32 cellular contexts compared by ENCODE assay signal in genomic region chr1:220157738-220158137, GRCh38.
DNase-seq lines count a peak whose midpoint lies in the region; ATAC-seq and TF ChIP-seq lines count a peak whose summit lies in the region.
"Had no signal": no experiment of that assay in that cellular context is flagged by ENCODE, and none has a peak within 500 bp of the region (broad histone marks: within the 10 kb centered on the region; RNA-seq: fewer than 3 reads in every experiment).

No MANE protein-coding gene starts in this region.

- TF ChIP-seq EP300 in stomach (IDR thresholded peaks at IDR 0.05) = no peak

- H3K36me3 Mint-ChIP-seq in naive thymus-derived CD8-positive, alpha-beta T cell = peaks cover 16 to 83% (median 19%) of the 10 kb centered on the region in 3 donors

- H3K27me3 ChIP-seq in OCI-LY3 (ENCODE audit: low read depth, low read length) (no peaks in the 10 kb centered on the region), stomach (no peaks in the 10 kb centered on the region), uterus (no peaks in the 10 kb centered on the region)
- H3K27me3 ChIP-seq: BLaER1 treated with 17β-estradiol and CSF1 and Interleukin-3, amounts not matched to agents 10 nM and 100 nM; breast epithelium; sigmoid colon; transverse colon had no signal

- H3K9me3 ChIP-seq in OCI-LY3 (ENCODE audit: insufficient read depth, low read length) = no peaks in the 10 kb centered on the region
- H3K9me3 ChIP-seq in stomach = no peaks in the 10 kb centered on the region
- H3K9me3 ChIP-seq in uterus = no peaks in the 10 kb centered on the region
- H3K9me3 ChIP-seq: BLaER1 treated with 17β-estradiol and CSF1 and Interleukin-3, amounts not matched to agents 10 nM and 100 nM; breast epithelium; psoas muscle; sigmoid colon; transverse colon had no signal

- 0 out of 2 replicates have a peak overlapping the region, but pooled peaks have one; percentile 9 for H3K27ac ChIP-seq in OCI-LY3 (ENCODE audit: low read length)
- H3K27ac ChIP-seq in stomach = no peak overlapping the region
- H3K27ac ChIP-seq in uterus = no peak overlapping the region
- H3K27ac ChIP-seq in coronary artery = no peak overlapping the region
- H3K27ac ChIP-seq: 22Rv1, psoas muscle, sigmoid colon, SK-N-MC had no signal

- H3K27ac Mint-ChIP-seq in naive thymus-derived CD8-positive, alpha-beta T cell = peak overlapping the region in 7 of 10 donors; percentile 1 to 61 (median 27)
- H3K27ac Mint-ChIP-seq: activated naive CD4-positive, alpha-beta T cell treated with anti-CD3 and anti-CD28 coated beads for 36 hours; activated T-helper 1 cell treated with anti-CD3 and anti-CD28 coated beads, Interleukin-12 subunit alpha, Interleukin-12 subunit beta, Interleukin-2, Interleukin-4 antibody, amounts not matched to agents 30 ng/mL and 10 ng/mL and 1 ng/mL, durations not matched to agents 14 hours and 24 hours and 36 hours; GM23338 had no signal

- no peaks in the 10 kb centered on the region for H3K27me3 Mint-ChIP-seq in naive thymus-derived CD8-positive, alpha-beta T cell
- H3K27me3 Mint-ChIP-seq: naive thymus-derived CD4-positive, alpha-beta T cell had no signal

- peaks cover 62% of the 10 kb centered on the region for H3K36me3 ChIP-seq in OCI-LY3 (replicated peaks; ENCODE audit: low read depth, low read length)
- H3K36me3 ChIP-seq in stomach = peaks cover 28 to 91% (median 83%) of the 10 kb centered on the region in 4 donors
- no peaks in the 10 kb centered on the region for H3K36me3 ChIP-seq in uterus
- H3K36me3 ChIP-seq: breast epithelium had no signal

- H3K4me3 ChIP-seq in OCI-LY3 (ENCODE audit: low read length) = no peak overlapping the region
- no peak overlapping the region for H3K4me3 ChIP-seq in stomach
- no peak overlapping the region for H3K4me3 ChIP-seq in uterus
- no peak overlapping the region for H3K4me3 ChIP-seq in coronary artery
- H3K4me3 ChIP-seq: BLaER1 treated with 17β-estradiol and CSF1 and Interleukin-3, amounts not matched to agents 10 nM and 100 nM; breast epithelium; GM23338; psoas muscle; sigmoid colon; SK-N-MC; transverse colon had no signal

- DNase-seq in NCI-H146 (lab: John Stamatoyannopoulos, UW) = peak; percentile 4
- DNase-seq in NCI-H146 treated with DMSO at 0.1 percent for 48 hours (lab: John Stamatoyannopoulos, UW; ENCODE audit: unreplicated experiment) = no peak
- DNase-seq in dermis microvascular lymphatic vessel endothelial cell (ENCODE audit: low read depth in 2 of 2) = peak; percentile 74 to 92
- DNase-seq in naive thymus-derived CD8-positive, alpha-beta T cell = no peak
- DNase-seq in stomach = no peak
- no peak for DNase-seq in uterus
- no peak for DNase-seq in coronary artery (ENCODE audit: low spot score)
- DNase-seq: activated CD4-positive, CD25-positive, alpha-beta regulatory T cell; activated naive CD4-positive, alpha-beta T cell treated with anti-CD3 and anti-CD28 coated beads for 36 hours; DND-41; effector CD8-positive, alpha-beta T cell; erythroblast; head of caudate nucleus; Karpas-422; left ventricle myocardium superior; naive thymus-derived CD4-positive, alpha-beta T cell; NCI-H1436; NCI-H774; occipital lobe; psoas muscle; sigmoid colon; stimulated activated CD4-positive, alpha-beta T cell treated with anti-CD3 and anti-CD28 coated beads, Interleukin-12 subunit alpha, Interleukin-12 subunit beta, amount 100 ng/mL, for 4 hours; stimulated activated CD4-positive, alpha-beta T cell treated with anti-CD3 and anti-CD28 coated beads, Interleukin-2, amount 100 ng/mL, for 48 hours; transverse colon had no signal

- H3K4me2 ChIP-seq in OCI-LY3 (ENCODE audit: low read length) = no peak overlapping the region
- H3K4me2 ChIP-seq: GM23338 had no signal

- H3K79me2 ChIP-seq in OCI-LY3 (ENCODE audit: low read length) = no peaks in the 10 kb centered on the region

- no peak overlapping the region for H3K4me3 Mint-ChIP-seq in naive thymus-derived CD8-positive, alpha-beta T cell
- H3K4me3 Mint-ChIP-seq: activated naive CD4-positive, alpha-beta T cell treated with anti-CD3 and anti-CD28 coated beads for 36 hours; activated T-helper 1 cell treated with anti-CD3 and anti-CD28 coated beads, Interleukin-12 subunit alpha, Interleukin-12 subunit beta, Interleukin-2, Interleukin-4 antibody, amounts not matched to agents 30 ng/mL and 10 ng/mL and 1 ng/mL, durations not matched to agents 14 hours and 24 hours and 36 hours; GM23338; naive thymus-derived CD4-positive, alpha-beta T cell had no signal

- no peaks in the 10 kb centered on the region for H3K9me3 Mint-ChIP-seq in naive thymus-derived CD8-positive, alpha-beta T cell
- H3K9me3 Mint-ChIP-seq: activated naive CD4-positive, alpha-beta T cell treated with anti-CD3 and anti-CD28 coated beads for 36 hours; activated T-helper 1 cell treated with anti-CD3 and anti-CD28 coated beads, Interleukin-12 subunit alpha, Interleukin-12 subunit beta, Interleukin-2, Interleukin-4 antibody, amounts not matched to agents 30 ng/mL and 10 ng/mL and 1 ng/mL, durations not matched to agents 14 hours and 24 hours and 36 hours; GM23338 had no signal

- H2AFZ ChIP-seq in OCI-LY3 (ENCODE audit: low read depth, low read length) = no peak overlapping the region
- H2AFZ ChIP-seq: GM23338 had no signal

- intact Hi-C loops in stomach (cut with DNase I; ENCODE audit: low total_unique reads) (no loop called here), uterus (cut with DNase I; ENCODE audit: low total_unique reads) (no loop called here)

- no peak for TF ChIP-seq POLR2A in stomach (IDR thresholded peaks at IDR 0.05)
- TF ChIP-seq POLR2A in uterus (IDR thresholded peaks at IDR 0.05) = no peak

- WGBS in stomach, 5 donors = 70 to 88% (median 81%) methylated on average over 2 of the region's 2 CpGs

- H3K9ac ChIP-seq in OCI-LY3 (ENCODE audit: low read length) = no peak overlapping the region
- H3K9ac ChIP-seq: BLaER1 treated with 17β-estradiol and CSF1 and Interleukin-3, amounts not matched to agents 10 nM and 100 nM had no signal

- H4K20me1 ChIP-seq in OCI-LY3 (ENCODE audit: insufficient read depth, low read length) = no peaks in the 10 kb centered on the region
- H4K20me1 ChIP-seq: BLaER1 treated with 17β-estradiol and CSF1 and Interleukin-3, amounts not matched to agents 10 nM and 100 nM had no signal

- H3K4me1 Mint-ChIP-seq in naive thymus-derived CD8-positive, alpha-beta T cell = peaks cover 4 to 16% (median 11%) of the 10 kb centered on the region in 4 donors
- H3K4me1 Mint-ChIP-seq: GM23338 had no signal

- POLR2A ChIA-PET in naive thymus-derived CD8-positive, alpha-beta T cell (lab: Charles Lee) = no interaction called here

- no peak for ATAC-seq in naive thymus-derived CD8-positive, alpha-beta T cell
- ATAC-seq: GM23338; HepG2; left ventricle myocardium superior; naive thymus-derived CD4-positive, alpha-beta T cell; psoas muscle had no signal

- H3K4me1 ChIP-seq in OCI-LY3 (ENCODE audit: low read length) = no peaks in the 10 kb centered on the region
- no peaks in the 10 kb centered on the region for H3K4me1 ChIP-seq in stomach
- H3K4me1 ChIP-seq in uterus = no peaks in the 10 kb centered on the region
- H3K4me1 ChIP-seq: breast epithelium, psoas muscle, sigmoid colon had no signal

- TF ChIP-seq CTCF in OCI-LY3 (IDR thresholded peaks at IDR 0.05; ENCODE audit: low read depth, low read length) (no peak), stomach (IDR thresholded peaks at IDR 0.05) (no peak), uterus (IDR thresholded peaks at IDR 0.05) (no peak), coronary artery (IDR thresholded peaks at IDR 0.05) (no peak)

Comparison
In these comparisons a context has a peak if more than half of its experiments do, and no peak if none do; other contexts are left out.
1. DNase-seq: peak in NCI-H146 (single experiment) and dermis microvascular lymphatic vessel endothelial cell (2 of 2); none in NCI-H146 treated with DMSO at 0.1 percent for 48 hours (single experiment), naive thymus-derived CD8-positive, alpha-beta T cell (0 of 10), stomach (single experiment), uterus (0 of 2) and coronary artery (single experiment).